Comparison of ENCODE assay signal across 1 cellular context in genomic region chr19:49875801-49876421, GRCh38.
TF ChIP-seq lines count a peak whose summit lies in the region.

No MANE protein-coding gene starts in this region.

TF ChIP-seq in HepG2, 621 proteins besides CTCF, POLR2A, EP300 and RAD21 (continued from another document and continues in another):
- TF ChIP-seq, protein P1, sequence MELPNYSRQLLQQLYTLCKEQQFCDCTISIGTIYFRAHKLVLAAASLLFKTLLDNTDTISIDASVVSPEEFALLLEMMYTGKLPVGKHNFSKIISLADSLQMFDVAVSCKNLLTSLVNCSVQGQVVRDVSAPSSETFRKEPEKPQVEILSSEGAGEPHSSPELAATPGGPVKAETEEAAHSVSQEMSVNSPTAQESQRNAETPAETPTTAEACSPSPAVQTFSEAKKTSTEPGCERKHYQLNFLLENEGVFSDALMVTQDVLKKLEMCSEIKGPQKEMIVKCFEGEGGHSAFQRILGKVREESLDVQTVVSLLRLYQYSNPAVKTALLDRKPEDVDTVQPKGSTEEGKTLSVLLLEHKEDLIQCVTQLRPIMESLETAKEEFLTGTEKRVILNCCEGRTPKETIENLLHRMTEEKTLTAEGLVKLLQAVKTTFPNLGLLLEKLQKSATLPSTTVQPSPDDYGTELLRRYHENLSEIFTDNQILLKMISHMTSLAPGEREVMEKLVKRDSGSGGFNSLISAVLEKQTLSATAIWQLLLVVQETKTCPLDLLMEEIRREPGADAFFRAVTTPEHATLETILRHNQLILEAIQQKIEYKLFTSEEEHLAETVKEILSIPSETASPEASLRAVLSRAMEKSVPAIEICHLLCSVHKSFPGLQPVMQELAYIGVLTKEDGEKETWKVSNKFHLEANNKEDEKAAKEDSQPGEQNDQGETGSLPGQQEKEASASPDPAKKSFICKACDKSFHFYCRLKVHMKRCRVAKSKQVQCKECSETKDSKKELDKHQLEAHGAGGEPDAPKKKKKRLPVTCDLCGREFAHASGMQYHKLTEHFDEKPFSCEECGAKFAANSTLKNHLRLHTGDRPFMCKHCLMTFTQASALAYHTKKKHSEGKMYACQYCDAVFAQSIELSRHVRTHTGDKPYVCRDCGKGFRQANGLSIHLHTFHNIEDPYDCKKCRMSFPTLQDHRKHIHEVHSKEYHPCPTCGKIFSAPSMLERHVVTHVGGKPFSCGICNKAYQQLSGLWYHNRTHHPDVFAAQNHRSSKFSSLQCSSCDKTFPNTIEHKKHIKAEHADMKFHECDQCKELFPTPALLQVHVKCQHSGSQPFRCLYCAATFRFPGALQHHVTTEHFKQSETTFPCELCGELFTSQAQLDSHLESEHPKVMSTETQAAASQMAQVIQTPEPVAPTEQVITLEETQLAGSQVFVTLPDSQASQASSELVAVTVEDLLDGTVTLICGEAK (IDR thresholded peaks at IDR 0.05), result peak; percentile 40; the same call in 1 of the 2 replicates
- TF ChIP-seq, protein P1 (CRISPR knock-in tag; IDR thresholded peaks at IDR 0.05), result no peak; the same call in 1 of the 2 replicates
- TF ChIP-seq ZNF556 (CRISPR knock-in tag; IDR thresholded peaks at IDR 0.05; ENCODE audit: borderline replicate concordance) (no peak), ZNF703 (CRISPR knock-in tag; IDR thresholded peaks at IDR 0.05; ENCODE audit: borderline replicate concordance) (no peak), ONECUT2 (CRISPR knock-in tag; IDR thresholded peaks at IDR 0.05) (no peak), ZNF883 (CRISPR knock-in tag; IDR thresholded peaks at IDR 0.05; ENCODE audit: not compliant biosample characterization) (no peak), NCOA2 (CRISPR knock-in tag; IDR thresholded peaks at IDR 0.05) (no peak), ZNF766 (CRISPR knock-in tag; IDR thresholded peaks at IDR 0.05; ENCODE audit: borderline replicate concordance) (0 out of 2 replicates have a peak, but pooled peaks have one; percentile 22), IRX3 (CRISPR knock-in tag; IDR thresholded peaks at IDR 0.05; ENCODE audit: borderline replicate concordance, low read depth) (no peak), CCDC6 (CRISPR knock-in tag; IDR thresholded peaks at IDR 0.05) (no peak), ZSCAN31 (CRISPR knock-in tag; IDR thresholded peaks at IDR 0.05; ENCODE audit: low read depth) (no peak), HNRNPK (IDR thresholded peaks at IDR 0.05; ENCODE audit: low read depth, low read length, poor library complexity, severe bottlenecking) (no peak), ADNP (CRISPR knock-in tag; IDR thresholded peaks at IDR 0.05) (no peak), MLLT10 (CRISPR knock-in tag; IDR thresholded peaks at IDR 0.05) (no peak), ZMYM4 (CRISPR knock-in tag; IDR thresholded peaks at IDR 0.05) (no peak), POLR2AphosphoS5 (IDR thresholded peaks at IDR 0.05; ENCODE audit: low read depth, low read length) (peak; percentile 45), SP4 (CRISPR knock-in tag; IDR thresholded peaks at IDR 0.05) (no peak), RAD51 (IDR thresholded peaks at IDR 0.05; ENCODE audit: borderline replicate concordance) (no peak), ZNF563 (CRISPR knock-in tag; IDR thresholded peaks at IDR 0.05) (no peak), ZNF580 (CRISPR knock-in tag; IDR thresholded peaks at IDR 0.05; ENCODE audit: borderline replicate concordance, low read depth) (no peak; the same call in 1 of the 2 replicates), ZNF777 (CRISPR knock-in tag; IDR thresholded peaks at IDR 0.05) (peak; percentile 32), ZNF780A (CRISPR knock-in tag; IDR thresholded peaks at IDR 0.05) (no peak), SRF (IDR thresholded peaks at IDR 0.05; ENCODE audit: low read depth, low read length) (no peak), TAF15 (IDR thresholded peaks at IDR 0.05; ENCODE audit: low read depth, low read length, poor library complexity, severe bottlenecking) (no peak), ZNF230 (CRISPR knock-in tag; IDR thresholded peaks at IDR 0.05) (no peak), ZGPAT (CRISPR knock-in tag; IDR thresholded peaks at IDR 0.05) (peak; percentile 35; the same call in 1 of the 2 replicates), AKNA (CRISPR knock-in tag; IDR thresholded peaks at IDR 0.05; ENCODE audit: borderline replicate concordance) (no peak), GPBP1L1 (CRISPR knock-in tag; IDR thresholded peaks at IDR 0.05) (no peak), KAT8 (CRISPR knock-in tag; IDR thresholded peaks at IDR 0.05) (no peak), ZNF136 (CRISPR knock-in tag; IDR thresholded peaks at IDR 0.05; ENCODE audit: low read depth) (no peak), THAP9 (CRISPR knock-in tag; IDR thresholded peaks at IDR 0.05; ENCODE audit: borderline replicate concordance) (no peak), SRSF1 (optimal IDR thresholded peaks at IDR 0.05; ENCODE audit: low read depth, low read length) (no peak), MATR3 (CRISPR knock-in tag; IDR thresholded peaks at IDR 0.05) (no peak)
- TF ChIP-seq, protein P2, sequence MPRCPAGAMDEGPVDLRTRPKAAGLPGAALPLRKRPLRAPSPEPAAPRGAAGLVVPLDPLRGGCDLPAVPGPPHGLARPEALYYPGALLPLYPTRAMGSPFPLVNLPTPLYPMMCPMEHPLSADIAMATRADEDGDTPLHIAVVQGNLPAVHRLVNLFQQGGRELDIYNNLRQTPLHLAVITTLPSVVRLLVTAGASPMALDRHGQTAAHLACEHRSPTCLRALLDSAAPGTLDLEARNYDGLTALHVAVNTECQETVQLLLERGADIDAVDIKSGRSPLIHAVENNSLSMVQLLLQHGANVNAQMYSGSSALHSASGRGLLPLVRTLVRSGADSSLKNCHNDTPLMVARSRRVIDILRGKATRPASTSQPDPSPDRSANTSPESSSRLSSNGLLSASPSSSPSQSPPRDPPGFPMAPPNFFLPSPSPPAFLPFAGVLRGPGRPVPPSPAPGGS (CRISPR knock-in tag; IDR thresholded peaks at IDR 0.05), result no peak
- TF ChIP-seq, protein P3, sequence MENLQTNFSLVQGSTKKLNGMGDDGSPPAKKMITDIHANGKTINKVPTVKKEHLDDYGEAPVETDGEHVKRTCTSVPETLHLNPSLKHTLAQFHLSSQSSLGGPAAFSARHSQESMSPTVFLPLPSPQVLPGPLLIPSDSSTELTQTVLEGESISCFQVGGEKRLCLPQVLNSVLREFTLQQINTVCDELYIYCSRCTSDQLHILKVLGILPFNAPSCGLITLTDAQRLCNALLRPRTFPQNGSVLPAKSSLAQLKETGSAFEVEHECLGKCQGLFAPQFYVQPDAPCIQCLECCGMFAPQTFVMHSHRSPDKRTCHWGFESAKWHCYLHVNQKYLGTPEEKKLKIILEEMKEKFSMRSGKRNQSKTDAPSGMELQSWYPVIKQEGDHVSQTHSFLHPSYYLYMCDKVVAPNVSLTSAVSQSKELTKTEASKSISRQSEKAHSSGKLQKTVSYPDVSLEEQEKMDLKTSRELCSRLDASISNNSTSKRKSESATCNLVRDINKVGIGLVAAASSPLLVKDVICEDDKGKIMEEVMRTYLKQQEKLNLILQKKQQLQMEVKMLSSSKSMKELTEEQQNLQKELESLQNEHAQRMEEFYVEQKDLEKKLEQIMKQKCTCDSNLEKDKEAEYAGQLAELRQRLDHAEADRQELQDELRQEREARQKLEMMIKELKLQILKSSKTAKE (CRISPR knock-in tag; IDR thresholded peaks at IDR 0.05; ENCODE audit: borderline replicate concordance), result no peak
- TF ChIP-seq, protein P4, sequence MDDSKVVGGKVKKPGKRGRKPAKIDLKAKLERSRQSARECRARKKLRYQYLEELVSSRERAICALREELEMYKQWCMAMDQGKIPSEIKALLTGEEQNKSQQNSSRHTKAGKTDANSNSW (CRISPR knock-in tag; IDR thresholded peaks at IDR 0.05; ENCODE audit: borderline replicate concordance), result no peak
